Comparison of ENCODE assay signal across 8 cellular contexts in the genomic region with DNA sequence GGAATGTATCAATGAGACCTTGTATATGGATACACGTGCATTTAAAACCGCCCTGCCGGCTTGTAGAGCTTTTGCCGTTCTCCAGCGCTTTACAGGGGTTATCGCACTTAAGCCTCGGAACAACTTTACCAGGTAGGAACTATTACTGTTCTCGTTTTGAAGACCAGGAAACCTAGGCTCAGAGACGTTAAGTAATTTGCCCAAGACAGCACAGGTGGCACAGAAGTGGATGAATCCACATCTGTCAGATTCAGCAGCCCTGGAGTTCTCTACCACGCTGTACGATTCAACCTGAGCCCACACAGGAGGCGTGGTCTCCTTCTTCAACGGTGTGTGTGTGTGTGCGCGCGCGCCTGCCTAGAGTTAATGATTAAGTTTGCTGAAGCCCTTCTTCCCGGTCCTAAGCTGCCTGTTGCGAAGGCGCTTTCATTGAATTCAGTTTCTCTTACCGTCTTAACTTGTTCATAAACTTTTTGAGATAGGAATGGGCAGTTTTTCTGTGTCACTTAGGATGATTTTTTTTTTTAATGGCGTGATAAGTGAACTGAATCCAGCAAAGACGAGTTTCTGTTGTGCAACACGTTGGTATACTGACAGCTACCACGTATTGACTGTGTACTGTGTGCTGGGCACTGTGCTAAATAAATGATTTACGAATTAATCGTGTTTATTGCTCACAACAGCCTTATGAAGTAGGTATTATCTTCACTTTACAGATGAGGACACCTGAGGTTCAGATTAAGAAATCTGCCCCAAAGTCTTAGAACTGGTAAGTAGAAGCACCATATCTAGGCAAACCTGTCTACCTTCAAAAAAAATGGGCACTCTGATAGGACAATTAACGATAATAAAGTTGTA.
DNase-seq lines count a peak whose midpoint lies in the region; ATAC-seq and TF ChIP-seq lines count a peak whose summit lies in the region.

No MANE protein-coding gene starts in this region.

- H3K27ac ChIP-seq in Panc1 (ENCODE audit: low read length) (peak overlapping the region; percentile 96), neuronal stem cell (replicated peaks; ENCODE audit: low read length) (peak overlapping the region; percentile 87), thymus (ENCODE audit: low read depth) (peak overlapping the region; percentile 90)

- no peak overlapping the region for H4K91ac ChIP-seq in neuronal stem cell (ENCODE audit: low read depth, low read length, poor library complexity)

- peak overlapping the region; percentile 99 for H3K27ac Mint-ChIP-seq in activated T-cell treated with anti-CD3 and anti-CD28 coated beads, Interleukin-2, amount 50 U/mL, for 72 hours

- peak overlapping the region; percentile 71 to 82 for H3K4me3 ChIP-seq in Panc1 (ENCODE audit: low read depth in 2 of 2, low read length in 2 of 2)
- peak overlapping the region; percentile 88 for H3K4me3 ChIP-seq in fibroblast of pulmonary artery (replicated peaks; ENCODE audit: low read depth, low read length)
- H3K4me3 ChIP-seq in neuronal stem cell (ENCODE audit: low read length in 2 of 2), result peak overlapping the region; percentile 83 to 96
- H3K4me3 ChIP-seq in thymus (ENCODE audit: low read length), result peak overlapping the region; percentile 82

- peaks cover 4 to 13% of the 10 kb centered on the region in 2 donors for H3K36me3 Mint-ChIP-seq in activated T-cell treated with anti-CD3 and anti-CD28 coated beads, Interleukin-2, amount 50 U/mL, for 72 hours (ENCODE audit: insufficient read depth in 2 of 2)

- no peak overlapping the region for H3K4ac ChIP-seq in neuronal stem cell (ENCODE audit: low read length)

- TF ChIP-seq CTCF in Panc1 (IDR thresholded peaks at IDR 0.05) (no peak), fibroblast of pulmonary artery (IDR thresholded peaks at IDR 0.05; ENCODE audit: low read length, missing control alignments) (no peak)

- intact Hi-C loops in Panc1 (cut with micrococcal nuclease; ENCODE audit: unreplicated experiment), result loop anchor here (5.0 to 10.0 kb wide), 2 partner anchors 40 to 722 kb away; no protein-coding TSS in a partner anchor

- peak overlapping the region; percentile 100 for H3K4me3 Mint-ChIP-seq in activated T-cell treated with anti-CD3 and anti-CD28 coated beads, Interleukin-2, amount 50 U/mL, for 72 hours

- no peak overlapping the region for H3K14ac ChIP-seq in neuronal stem cell (ENCODE audit: low read length)

- ATAC-seq in GM21723 (IDR thresholded peaks at IDR 0.05; ENCODE audit: unreplicated experiment), result peak; percentile 50
- peak; percentile 82 for ATAC-seq in Panc1
- ATAC-seq in activated T-cell treated with anti-CD3 and anti-CD28 coated beads, Interleukin-2, amount 50 U/mL, for 72 hours (replicated peaks in 1 of 2), result peak; percentile 76 to 79

- peak; percentile 67 for DNase-seq in DMS79 treated with DMSO at 0.1 percent for 48 hours (lab: John Stamatoyannopoulos, UW)
- DNase-seq in KBM-7, result peak; percentile 89
- DNase-seq in Panc1 (ENCODE audit: low read depth, low spot score), result no peak
- peak; percentile 78 to 79 for DNase-seq in activated T-cell treated with anti-CD3 and anti-CD28 coated beads, Interleukin-2, amount 50 U/mL, for 72 hours
- peak; percentile 70 for DNase-seq in fibroblast of pulmonary artery (ENCODE audit: low read depth)
- peak; percentile 74 for DNase-seq in neuronal stem cell (ENCODE audit: low spot score)

- H2BK5ac ChIP-seq in neuronal stem cell (ENCODE audit: low read length), result peak overlapping the region; percentile 82

- peak overlapping the region; percentile 79 for H3K4me2 ChIP-seq in neuronal stem cell (ENCODE audit: insufficient read depth, low read length, poor library complexity, severe bottlenecking)

- H3K9ac ChIP-seq in neuronal stem cell (ENCODE audit: low read depth, low read length, poor library complexity), result no peak overlapping the region

- no peak overlapping the region for H3K18ac ChIP-seq in neuronal stem cell (ENCODE audit: low read length)

- peaks cover 61% of the 10 kb centered on the region for H3K4me1 Mint-ChIP-seq in activated T-cell treated with anti-CD3 and anti-CD28 coated beads, Interleukin-2, amount 50 U/mL, for 72 hours (ENCODE audit: low read depth)

- TSS peak; percentile 84 for BruUV-seq in Panc1 (replicated peaks; lab: Mats Ljungman, UMichigan)

- no CpG with 5 or more reads among the region's 28 CpGs for WGBS in neuronal stem cell (ENCODE audit: extremely low coverage in 2 of 2, insufficient read length in 2 of 2, insufficient replicate concordance in 1 of 2), 2 donors
- 2% methylated on average over 28 of the region's 28 CpGs for WGBS in thymus

- peaks cover 8% of the 10 kb centered on the region for H3K4me1 ChIP-seq in Panc1 (ENCODE audit: control insufficient read depth, insufficient read depth, low read length)
- H3K4me1 ChIP-seq in neuronal stem cell (ENCODE audit: control insufficient read depth in 2 of 2, insufficient read depth in 1 of 2, low read depth in 1 of 2, low read length in 2 of 2), result peaks cover 1 to 4% of the 10 kb centered on the region in 2 donors
- peaks cover 6% of the 10 kb centered on the region for H3K4me1 ChIP-seq in thymus (ENCODE audit: control insufficient read depth, insufficient read depth, low read length)

- in situ Hi-C loops in KBM-7 (cut with MboI; ENCODE audit: low pct_unique_long_range_greater_than_20kb, low sequenced_read_pairs), result no loop called here
- in situ Hi-C loops in Panc1 (cut with HindIII; ENCODE audit: low pct_unique_long_range_greater_than_20kb, low sequenced_read_pairs), result no loop called here

- H3K79me1 ChIP-seq in neuronal stem cell (ENCODE audit: low read depth, low read length), result peaks cover 2% of the 10 kb centered on the region

- H2AK5ac ChIP-seq in neuronal stem cell (ENCODE audit: low read depth, low read length), result no peak overlapping the region

- H3K9me3 ChIP-seq in Panc1 (ENCODE audit: control insufficient read depth, insufficient read depth, low read depth, low read length) (no peaks in the 10 kb centered on the region), neuronal stem cell (replicated peaks in 1 of 2; ENCODE audit: control insufficient read depth in 2 of 2, insufficient read depth in 1 of 2, low read depth in 1 of 2, low read length in 2 of 2) (no peaks in the 10 kb centered on the region), thymus (ENCODE audit: control insufficient read depth) (no peaks in the 10 kb centered on the region)

- no peaks in the 10 kb centered on the region for H3K9me3 Mint-ChIP-seq in activated T-cell treated with anti-CD3 and anti-CD28 coated beads, Interleukin-2, amount 50 U/mL, for 72 hours

- H2BK15ac ChIP-seq in neuronal stem cell (ENCODE audit: low read length), result no peak overlapping the region

- H3K36me3 ChIP-seq in Panc1 (ENCODE audit: control insufficient read depth, insufficient read depth, low read length) (peaks cover 5% of the 10 kb centered on the region), neuronal stem cell (replicated peaks in 1 of 2; ENCODE audit: control insufficient read depth in 2 of 2, insufficient read depth in 2 of 2, low read length in 2 of 2) (peaks cover 0 to 6% of the 10 kb centered on the region in 2 donors), thymus (ENCODE audit: control insufficient read depth, insufficient read depth) (no peaks in the 10 kb centered on the region)

- POLR2A ChIA-PET in Panc1 (lab: Charles Lee), result interaction anchor here (1.0 kb wide), 1 partner anchor 238 kb away, joined by 3 read pairs; no protein-coding TSS in a partner anchor

- CTCF ChIA-PET in Panc1 (lab: Charles Lee), result interaction anchor here (0.8 kb wide), 1 partner anchor 989 kb away, joined by 3 read pairs; no protein-coding TSS in a partner anchor

- H2BK120ac ChIP-seq in neuronal stem cell (ENCODE audit: low read depth, low read length), result no peak overlapping the region

- peak overlapping the region; percentile 84 for H2AFZ ChIP-seq in neuronal stem cell (ENCODE audit: low read length)

- no peaks in the 10 kb centered on the region for H3K27me3 ChIP-seq in Panc1 (ENCODE audit: control insufficient read depth, insufficient read depth, low read length)
- H3K27me3 ChIP-seq in neuronal stem cell (ENCODE audit: control insufficient read depth in 3 of 3, insufficient read depth in 3 of 3, low read depth in 1 of 3, low read length in 3 of 3), result no peaks in the 10 kb centered on the region
- H3K27me3 ChIP-seq in thymus (ENCODE audit: control insufficient read depth, insufficient read depth), result no peaks in the 10 kb centered on the region

- H2BK12ac ChIP-seq in neuronal stem cell (ENCODE audit: low read length), result no peak overlapping the region

- no peak overlapping the region for H3K23ac ChIP-seq in neuronal stem cell (ENCODE audit: low read depth, low read length, poor library complexity)

- H3K27me3 Mint-ChIP-seq in activated T-cell treated with anti-CD3 and anti-CD28 coated beads, Interleukin-2, amount 50 U/mL, for 72 hours (ENCODE audit: low read depth), result no peaks in the 10 kb centered on the region

- H4K8ac ChIP-seq in neuronal stem cell (ENCODE audit: low read depth, low read length), result no peak overlapping the region
